ENCODE assay signal across 7 cellular contexts in the genomic region with DNA sequence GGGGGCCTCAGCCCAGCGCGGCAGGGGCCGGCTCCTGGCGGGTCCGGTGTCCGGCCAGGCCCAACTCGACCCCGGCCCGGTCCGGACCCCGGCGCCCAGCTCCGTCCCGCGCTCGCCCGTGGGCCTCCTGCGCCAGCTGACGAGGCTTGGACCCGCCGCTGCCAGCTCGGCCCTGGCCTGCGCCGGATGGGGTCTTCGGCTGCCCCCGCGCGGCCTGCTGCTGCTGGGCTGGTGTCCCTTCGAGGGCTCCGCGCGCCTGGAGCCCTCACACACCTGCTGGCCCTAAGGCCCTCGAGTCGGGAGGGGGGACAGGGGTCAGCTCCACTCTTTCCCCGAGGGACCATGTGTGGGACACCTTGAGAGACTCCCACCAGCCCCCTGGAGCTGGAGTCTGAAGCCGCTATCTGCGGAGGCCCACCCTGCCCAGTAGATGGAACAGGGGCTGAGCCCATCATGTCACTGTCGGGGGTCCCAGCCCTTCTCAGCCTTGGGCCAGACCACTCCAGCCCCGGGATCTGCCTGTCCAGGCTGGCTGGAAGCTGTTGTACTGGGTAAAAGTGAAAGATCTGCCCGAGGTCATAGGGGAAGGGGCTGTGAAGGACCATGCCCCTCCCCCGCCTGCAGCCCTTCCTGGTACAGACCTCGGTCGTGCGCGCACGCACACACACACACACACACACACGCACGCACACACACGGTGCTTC. TPM values are rescaled to one million over a fixed set of nuclear protein-coding genes. Genes with fewer than 3 reads are reported as not detected.
DNase-seq lines count a peak whose midpoint lies in the region; ATAC-seq and TF ChIP-seq lines count a peak whose summit lies in the region.

No MANE protein-coding gene starts in this region.

- in situ Hi-C loops in GM13977 (cut with MboI; ENCODE audit: low pct_unique_long_range_greater_than_20kb, low sequenced_read_pairs, unreplicated experiment): no loop called here

- peak; percentile 13 for TF ChIP-seq CTCF in GM13977 (IDR thresholded peaks at IDR 0.05; ENCODE audit: extremely low read depth, insufficient read depth, missing control alignments)
- TF ChIP-seq CTCF in kidney epithelial cell (IDR thresholded peaks at IDR 0.05; ENCODE audit: insufficient read depth, low read length, poor library complexity, severe bottlenecking): peak; percentile 25
- TF ChIP-seq CTCF in suprapubic skin (IDR thresholded peaks at IDR 0.05): no peak

- peaks cover 18% of the 10 kb centered on the region for H3K4me1 ChIP-seq in adipocyte (ENCODE audit: control insufficient read depth, insufficient read depth, low read length)
- H3K4me1 ChIP-seq in suprapubic skin: peaks cover 49% of the 10 kb centered on the region

- H3K36me3 ChIP-seq in adipocyte (ENCODE audit: control insufficient read depth, insufficient read depth, low read length, severe bottlenecking): no peaks in the 10 kb centered on the region
- H3K36me3 ChIP-seq in kidney epithelial cell (ENCODE audit: control insufficient read depth, insufficient read depth, low read length): no peaks in the 10 kb centered on the region
- H3K36me3 ChIP-seq in suprapubic skin: no peaks in the 10 kb centered on the region

- peak overlapping the region; percentile 55 for H3K27ac ChIP-seq in suprapubic skin

- TF ChIP-seq EP300 in suprapubic skin (IDR thresholded peaks at IDR 0.05): no peak

- H3K9me3 ChIP-seq in adipocyte (ENCODE audit: control insufficient read depth, low read length) (no peaks in the 10 kb centered on the region), suprapubic skin (no peaks in the 10 kb centered on the region)

- DNase-seq in GM13977 (ENCODE audit: low spot score) (no peak), adipocyte (ENCODE audit: low read depth) (no peak), kidney epithelial cell (ENCODE audit: low read depth) (no peak), suprapubic skin (ENCODE audit: low spot score in 2 of 2) (no peak), DMS79 treated with DMSO at 0.1 percent for 48 hours (lab: John Stamatoyannopoulos, UW) (no peak), NCI-H128 (lab: John Stamatoyannopoulos, UW; ENCODE audit: unreplicated experiment) (no peak)

- WGBS in suprapubic skin: 44% methylated on average over 6 of the region's 49 CpGs

- H3K4me3 ChIP-seq in adipocyte (ENCODE audit: low read length): peak overlapping the region; percentile 33
- H3K4me3 ChIP-seq in kidney epithelial cell (ENCODE audit: low read depth, low read length): no peak overlapping the region
- peak overlapping the region; percentile 75 for H3K4me3 ChIP-seq in suprapubic skin

- H3K9ac ChIP-seq in adipocyte (ENCODE audit: low read length): peak overlapping the region; percentile 46

- H3K27me3 ChIP-seq in adipocyte (replicated peaks; ENCODE audit: control insufficient read depth, insufficient read depth, low read length): no peaks in the 10 kb centered on the region
- peaks cover 2% of the 10 kb centered on the region for H3K27me3 ChIP-seq in kidney epithelial cell (ENCODE audit: control insufficient read depth, insufficient read depth, low read length)
- no peaks in the 10 kb centered on the region for H3K27me3 ChIP-seq in suprapubic skin

- no peak for TF ChIP-seq POLR2A in suprapubic skin (IDR thresholded peaks at IDR 0.05)

- peak; percentile 9 for ATAC-seq in HG03039 (IDR thresholded peaks at IDR 0.05; ENCODE audit: unreplicated experiment)

RNA-seq across cellular contexts. Expression of a gene that starts 0.8 kb away (rescaled TPM):
- total RNA-seq in kidney epithelial cell (34.8 and 37.1 TPM in 2 replicates), suprapubic skin (10 to 100 TPM; 14.3 to 50.9 (median 37.3) TPM)

RNA-seq across cellular contexts. Expression of a gene that starts 42.9 kb away (rescaled TPM):
- total RNA-seq in kidney epithelial cell (32.8 and 58.5 TPM in 2 replicates), suprapubic skin (10 to 100 TPM in 3 of 4 donors, 1 to 10 TPM in 1; 7.0 to 26.4 (median 18.2) TPM)

Comparison
In these comparisons a context has a peak if more than half of its experiments do, and no peak if none do; other contexts are left out.
1. CTCF ChIP-seq: peak in GM13977 (single experiment) and kidney epithelial cell (single experiment); none in suprapubic skin (0 of 2).